In the genomic region with DNA sequence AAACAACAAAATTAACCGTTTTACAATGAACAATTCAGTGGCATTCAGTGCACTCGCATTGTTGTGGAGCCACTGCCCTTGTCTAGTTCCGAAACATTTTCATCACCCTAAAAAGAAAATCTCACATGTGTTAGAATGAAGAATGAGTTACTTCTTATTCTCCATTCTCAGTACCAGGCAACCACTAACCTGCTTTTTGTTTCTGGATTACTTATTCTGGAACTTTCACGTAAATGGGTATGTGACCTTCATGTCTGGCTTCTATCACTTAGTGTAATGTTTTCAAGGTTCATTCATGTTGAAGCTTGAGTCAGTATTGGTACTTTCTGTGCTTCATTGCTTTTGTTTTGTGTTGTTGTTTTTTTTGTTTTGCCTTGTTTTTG, we compare ENCODE assay signal across 12 cellular contexts. TPM values are rescaled to one million over a fixed set of nuclear protein-coding genes. Genes with fewer than 3 reads are reported as not detected.
DNase-seq lines count a peak whose midpoint lies in the region; ATAC-seq, FAIRE-seq and TF ChIP-seq lines count a peak whose summit lies in the region.
"Had no signal": no experiment of that assay in that cellular context is flagged by ENCODE, and none has a peak within 500 bp of the region (broad histone marks: within the 10 kb centered on the region; RNA-seq: fewer than 3 reads in every experiment).

No MANE protein-coding gene starts in this region.

- SMC1A ChIA-PET in GM12878 (lab: Charles Lee; ENCODE audit: uncharacterized antibody, unreplicated experiment) = interaction anchor here (0.7 to 7.3 kb wide), 7 partner anchors 12 to 157 kb away, joined by 3 to 68 read pairs (median 3); no protein-coding TSS in a partner anchor

- H4K20me1 ChIP-seq in GM12878 (ENCODE audit: control insufficient read depth, insufficient read depth) = no peaks in the 10 kb centered on the region; the same call in 1 of the 2 replicates

- CTCF ChIA-PET in GM12878 (lab: Yijun Ruan, JAX) = interaction anchor here (0.6 to 6.9 kb wide), 7 partner anchors 13 to 519 kb away, joined by 3 to 78 read pairs (median 4); no protein-coding TSS in a partner anchor

- no peak overlapping the region for H2AFZ ChIP-seq in GM12878 (ENCODE audit: control insufficient read depth, low read depth, low read length)

- H3K36me3 ChIP-seq in GM12878 (ENCODE audit: control insufficient read depth in 2 of 2, insufficient read depth in 2 of 2, low read length in 1 of 2) = no peaks in the 10 kb centered on the region; a peak in 2 of 4 replicates
- H3K36me3 ChIP-seq: MG63, uterus had no signal

- no peaks in the 10 kb centered on the region for H3K27me3 ChIP-seq in GM12878 (replicated peaks in 1 of 2; ENCODE audit: control insufficient read depth in 2 of 2, insufficient read depth in 2 of 2, low read length in 1 of 2)
- H3K27me3 ChIP-seq: MG63, uterus had no signal

- DNase-seq in GM12878 (ENCODE audit: low read depth, low spot score) = peak; percentile 79
- no peak for DNase-seq in NCI-H2107 (lab: John Stamatoyannopoulos, UW)
- DNase-seq: MG63; naive thymus-derived CD4-positive, alpha-beta T cell; NCI-H510A; uterus had no signal

- ATAC-seq in GM18520 (IDR thresholded peaks at IDR 0.05; ENCODE audit: unreplicated experiment) (peak; percentile 51), GM21390 (IDR thresholded peaks at IDR 0.05; ENCODE audit: unreplicated experiment) (peak; percentile 64), HG03064 (IDR thresholded peaks at IDR 0.05; ENCODE audit: low read depth, unreplicated experiment) (peak; percentile 60), GM12878 (peak; percentile 82), GM19328 (IDR thresholded peaks at IDR 0.05; ENCODE audit: unreplicated experiment) (no peak), GM19035 (IDR thresholded peaks at IDR 0.05; ENCODE audit: unreplicated experiment) (no peak)
- ATAC-seq: naive thymus-derived CD4-positive, alpha-beta T cell; sciatic nerve had no signal

- H3K9me3 ChIP-seq in GM12878 (replicated peaks; ENCODE audit: control insufficient read depth, insufficient read depth, low read length) = no peaks in the 10 kb centered on the region; the same call in 2 of the 3 replicates
- H3K9me3 ChIP-seq: MG63, uterus had no signal

- H3K79me2 ChIP-seq in GM12878 (ENCODE audit: control insufficient read depth, insufficient read depth, low read length) = peaks cover 53% of the 10 kb centered on the region

- H3K27ac ChIP-seq in GM12878 (ENCODE audit: control insufficient read depth, insufficient read depth) = peak overlapping the region; percentile 28
- H3K27ac ChIP-seq: uterus had no signal

- no peak for TF ChIP-seq POLR2A in GM12878 (IDR thresholded peaks at IDR 0.05; ENCODE audit: low read depth, low read length)

- 0% methylated on average over 4 of the region's 4 CpGs for WGBS in GM12878 (ENCODE audit: insufficient coverage, insufficient replicate concordance, low lambda C conversion rate, missing lambda C conversion rate)

- no peak for TF ChIP-seq CTCF in GM12878 (IDR thresholded peaks at IDR 0.05 in 2 of 3, conservative IDR thresholded peaks at IDR 0.05 in 1 of 3; ENCODE audit: control insufficient read depth in 2 of 3, extremely low read depth in 1 of 3, insufficient read depth in 1 of 3, low read depth in 3 of 3, low read length in 3 of 3)

- intact Hi-C loops in GM12878 (cut with micrococcal nuclease; ENCODE audit: unreplicated experiment) = loop anchor here (2.0 to 5.0 kb wide), 2 partner anchors 15 to 154 kb away; a partner anchor contains a TSS

- H3K4me3 ChIP-seq in GM12878 = peak overlapping the region; percentile 46; the same call in 1 of the 2 replicates
- H3K4me3 ChIP-seq: MG63, uterus had no signal

- peak overlapping the region; percentile 69; the same call in 1 of the 2 replicates for H3K4me2 ChIP-seq in GM12878 (ENCODE audit: control insufficient read depth, insufficient read depth)

- BruUV-seq in GM12878 (replicated peaks; lab: Mats Ljungman, UMichigan) = no TSS peak

- RAD21 ChIA-PET in GM12878 (lab: Charles Lee; ENCODE audit: unreplicated experiment) = interaction anchor here (1.0 to 3.0 kb wide), 4 partner anchors 13 to 83 kb away, joined by 3 to 23 read pairs (median 7); no protein-coding TSS in a partner anchor

- POLR2A ChIA-PET in GM12878 (lab: Charles Lee) = interaction anchor here (0.6 to 5.6 kb wide), 7 partner anchors 9 to 88 kb away, joined by 3 to 24 read pairs (median 5); a partner anchor contains a TSS

- H3K9ac ChIP-seq in GM12878 (ENCODE audit: control insufficient read depth, insufficient read depth, low read length) = no peak overlapping the region

- in situ Hi-C loops in GM12878 (cut with MboI) = no loop called here

- TF ChIP-seq EP300 in GM12878 (IDR thresholded peaks at IDR 0.05; ENCODE audit: borderline replicate concordance in 1 of 2, control insufficient read depth in 1 of 2, low read depth in 2 of 2, low read length in 2 of 2) = 0 out of 4 replicates have a peak, but pooled peaks of 1 of the 2 experiments have one; percentile 17

- peaks cover 63% of the 10 kb centered on the region for H3K4me1 ChIP-seq in GM12878 (ENCODE audit: control insufficient read depth, insufficient read depth, low read length)
- H3K4me1 ChIP-seq: uterus had no signal

- TF ChIP-seq RAD21 in GM12878 (IDR thresholded peaks at IDR 0.05; ENCODE audit: insufficient read depth, low read depth, low read length) = no peak

- peak; percentile 85 for FAIRE-seq in GM12878 (lab: Jason Lieb, UNC)

TF ChIP-seq in GM12878, 131 proteins besides CTCF, POLR2A, EP300 and RAD21 (continues in another document):
- peak; percentile 43; the same call in 1 of the 2 replicates for TF ChIP-seq MEF2A (IDR thresholded peaks at IDR 0.05; ENCODE audit: insufficient read depth, low read depth, low read length)
- peak; percentile 67 for TF ChIP-seq JUNB (IDR thresholded peaks at IDR 0.05)
- peak; percentile 49; the same call in 1 of the 2 replicates for TF ChIP-seq NBN (IDR thresholded peaks at IDR 0.05)
- TF ChIP-seq, protein P1, sequence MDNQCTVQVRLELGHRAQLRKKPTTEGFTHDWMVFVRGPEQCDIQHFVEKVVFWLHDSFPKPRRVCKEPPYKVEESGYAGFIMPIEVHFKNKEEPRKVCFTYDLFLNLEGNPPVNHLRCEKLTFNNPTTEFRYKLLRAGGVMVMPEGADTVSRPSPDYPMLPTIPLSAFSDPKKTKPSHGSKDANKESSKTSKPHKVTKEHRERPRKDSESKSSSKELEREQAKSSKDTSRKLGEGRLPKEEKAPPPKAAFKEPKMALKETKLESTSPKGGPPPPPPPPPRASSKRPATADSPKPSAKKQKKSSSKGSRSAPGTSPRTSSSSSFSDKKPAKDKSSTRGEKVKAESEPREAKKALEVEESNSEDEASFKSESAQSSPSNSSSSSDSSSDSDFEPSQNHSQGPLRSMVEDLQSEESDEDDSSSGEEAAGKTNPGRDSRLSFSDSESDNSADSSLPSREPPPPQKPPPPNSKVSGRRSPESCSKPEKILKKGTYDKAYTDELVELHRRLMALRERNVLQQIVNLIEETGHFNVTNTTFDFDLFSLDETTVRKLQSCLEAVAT (IDR thresholded peaks at IDR 0.05) = 0 out of 2 replicates have a peak, but pooled peaks have one; percentile 31
- no peak for TF ChIP-seq TARDBP (IDR thresholded peaks at IDR 0.05; ENCODE audit: borderline replicate concordance)
- TF ChIP-seq, protein P2, sequence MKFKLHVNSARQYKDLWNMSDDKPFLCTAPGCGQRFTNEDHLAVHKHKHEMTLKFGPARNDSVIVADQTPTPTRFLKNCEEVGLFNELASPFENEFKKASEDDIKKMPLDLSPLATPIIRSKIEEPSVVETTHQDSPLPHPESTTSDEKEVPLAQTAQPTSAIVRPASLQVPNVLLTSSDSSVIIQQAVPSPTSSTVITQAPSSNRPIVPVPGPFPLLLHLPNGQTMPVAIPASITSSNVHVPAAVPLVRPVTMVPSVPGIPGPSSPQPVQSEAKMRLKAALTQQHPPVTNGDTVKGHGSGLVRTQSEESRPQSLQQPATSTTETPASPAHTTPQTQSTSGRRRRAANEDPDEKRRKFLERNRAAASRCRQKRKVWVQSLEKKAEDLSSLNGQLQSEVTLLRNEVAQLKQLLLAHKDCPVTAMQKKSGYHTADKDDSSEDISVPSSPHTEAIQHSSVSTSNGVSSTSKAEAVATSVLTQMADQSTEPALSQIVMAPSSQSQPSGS (IDR thresholded peaks at IDR 0.05; ENCODE audit: low read length) = peak; percentile 50; the same call in 1 of the 2 replicates
- TF ChIP-seq, protein P3, sequence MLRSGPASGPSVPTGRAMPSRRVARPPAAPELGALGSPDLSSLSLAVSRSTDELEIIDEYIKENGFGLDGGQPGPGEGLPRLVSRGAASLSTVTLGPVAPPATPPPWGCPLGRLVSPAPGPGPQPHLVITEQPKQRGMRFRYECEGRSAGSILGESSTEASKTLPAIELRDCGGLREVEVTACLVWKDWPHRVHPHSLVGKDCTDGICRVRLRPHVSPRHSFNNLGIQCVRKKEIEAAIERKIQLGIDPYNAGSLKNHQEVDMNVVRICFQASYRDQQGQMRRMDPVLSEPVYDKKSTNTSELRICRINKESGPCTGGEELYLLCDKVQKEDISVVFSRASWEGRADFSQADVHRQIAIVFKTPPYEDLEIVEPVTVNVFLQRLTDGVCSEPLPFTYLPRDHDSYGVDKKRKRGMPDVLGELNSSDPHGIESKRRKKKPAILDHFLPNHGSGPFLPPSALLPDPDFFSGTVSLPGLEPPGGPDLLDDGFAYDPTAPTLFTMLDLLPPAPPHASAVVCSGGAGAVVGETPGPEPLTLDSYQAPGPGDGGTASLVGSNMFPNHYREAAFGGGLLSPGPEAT (IDR thresholded peaks at IDR 0.05; ENCODE audit: low read depth) = peak; percentile 54
- no peak; the same call in 1 of the 2 replicates for TF ChIP-seq IKZF1 (conservative IDR thresholded peaks at IDR 0.05)

RNA-seq across cellular contexts. Expression of a gene that starts 15.6 kb away (rescaled TPM):
- 26.6 and 29.6 TPM in 2 replicates for total RNA-seq in GM12878 (2013; cell fraction: nucleolus; rRNA removed)
- total RNA-seq in GM12878 (2014; rRNA removed) (4.1 and 4.3 TPM in 2 replicates), GM12878 (2014; rRNA removed; fragmentation: Illumina TruSeq; extraction: Trizol) (6.5 and 9.4 TPM in 2 replicates), GM12878 (2021) (10.4 and 12.2 TPM in 2 replicates)
- 4.0 TPM for polyA plus RNA-seq in GM12878 (2011; ENCODE audit: low read depth)
- polyA plus RNA-seq in GM12878 (2011; rRNA removed) (10.3 and 11.2 TPM in 2 replicates), GM12878 (2014; fragmentation: Illumina TruSeq; extraction: Trizol) (8.1 and 8.6 TPM in 2 replicates), GM12878 (2014; fragmentation: Nextera tagmentation; extraction: Ambion mirVana) (1 to 10 TPM; 1.9 to 2.2 TPM), GM12878 (2014; rRNA removed) (4.8 and 5.0 TPM in 2 replicates), GM12878 (2016; fragmentation: Nextera tagmentation; extraction: Ambion mirVana) (1 to 10 TPM; 1.6 to 1.8 TPM)
- polyA plus RNA-seq in GM12878 (2011; cell fraction: cytosol; rRNA removed) = 5.1 and 7.3 TPM in 2 replicates
- 9.4 and 13.1 TPM in 2 replicates for polyA plus RNA-seq in GM12878 (2011; cell fraction: nucleus; rRNA removed)
- polyA plus RNA-seq in GM12878 (2012) = 4.8 and 6.6 TPM in 2 replicates
- 11.4 and 11.7 TPM in 2 replicates for polyA minus RNA-seq in GM12878 (2011; rRNA and poly(A)+ RNA removed)
- polyA minus RNA-seq in GM12878 (2011; cell fraction: cytosol; rRNA and poly(A)+ RNA removed) = 4.0 and 5.1 TPM in 2 replicates
- polyA minus RNA-seq in GM12878 (2011; cell fraction: nucleus; rRNA and poly(A)+ RNA removed) = 6.2 and 11.2 TPM in 2 replicates

Comparison
In these comparisons a context has a peak if more than half of its experiments do, and no peak if none do; other contexts are left out.
1. ATAC-seq: peak in GM18520 (single experiment), GM21390 (single experiment), HG03064 (single experiment) and GM12878 (single experiment); none in GM19328 (single experiment) and GM19035 (single experiment).